Comparison of ENCODE assay signal across 9 cellular contexts in the genomic region with DNA sequence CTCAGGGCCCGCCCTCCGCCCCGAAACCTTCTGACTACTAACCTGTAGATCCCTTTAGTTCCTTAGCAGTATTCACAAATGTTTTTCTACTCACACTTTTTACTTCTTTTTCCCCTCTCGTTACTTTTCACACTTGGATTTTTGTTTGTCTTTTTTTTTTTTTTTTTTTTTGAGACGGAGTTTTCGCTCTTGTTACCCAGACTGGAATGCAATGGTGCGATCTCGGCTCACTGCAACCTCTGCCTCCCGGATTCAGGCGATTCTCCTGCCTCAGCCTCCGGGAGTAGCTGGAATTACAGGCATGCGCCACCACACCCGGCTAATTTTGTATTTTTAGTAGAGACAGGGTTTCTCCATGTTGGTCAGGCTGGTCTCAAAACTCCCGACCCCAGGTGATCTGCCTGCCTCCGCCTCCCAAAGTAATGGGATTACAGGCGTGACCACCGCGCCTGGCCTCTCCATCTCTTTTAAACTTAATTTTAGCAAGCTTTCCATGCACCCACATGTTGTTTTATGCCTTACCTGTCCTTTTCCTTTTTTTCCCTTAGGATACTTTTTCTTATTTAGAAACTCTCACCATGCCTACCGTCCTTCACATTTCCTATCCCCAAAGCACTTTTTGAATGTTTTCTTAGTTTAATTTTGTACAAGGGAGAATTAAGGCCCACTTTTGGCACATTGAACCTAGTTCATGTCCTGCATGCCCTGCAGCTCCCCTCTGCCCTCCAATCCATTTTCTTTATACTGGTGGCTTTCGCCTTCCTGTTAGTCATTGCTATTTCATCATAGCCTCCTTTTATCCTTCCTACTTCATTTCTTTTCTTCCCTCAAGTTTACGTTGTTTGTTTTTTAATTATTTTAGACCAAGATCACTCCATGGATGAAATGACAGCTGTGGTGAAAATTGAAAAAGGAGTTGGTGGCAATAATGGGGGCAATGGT. TPM values are rescaled to one million over a fixed set of nuclear protein-coding genes. Genes with fewer than 3 reads are reported as not detected.
A peak's percentile ranks its signal among the peaks of the same experiment; 100 is the strongest.
DNase-seq lines count a peak whose midpoint lies in the region; ATAC-seq and TF ChIP-seq lines count a peak whose summit lies in the region.
"Had no signal": no experiment of that assay in that cellular context is flagged by ENCODE, and none has a peak within 500 bp of the region (broad histone marks: within the 10 kb centered on the region; RNA-seq: fewer than 3 reads in every experiment).

No MANE protein-coding gene starts in this region.

- H3K4me1 Mint-ChIP-seq in activated T-helper 2 cell treated with anti-CD3 and anti-CD28 coated beads, Interferon-gamma antibody, Interleukin-2, Interleukin-4, amounts not matched to agents 10 μg/mL and 5 μg/mL and 100 μg/mL, durations not matched to agents 14 hours and 24 hours and 36 hours (ENCODE audit: low read depth): peaks cover 40% of the 10 kb centered on the region
- H3K4me1 Mint-ChIP-seq in stimulated activated naive B cell treated with anti-CD40 and anti-IgM and Interleukin-4, amounts not matched to agents 10 μg/mL and 1 μg/mL and 100 μg/mL, for 72 hours: peaks cover 32 to 47% of the 10 kb centered on the region in 2 donors

- no peaks in the 10 kb centered on the region for H3K27me3 ChIP-seq in heart right ventricle

- DNase-seq in heart right ventricle: no peak
- no peak for DNase-seq in Right ventricle myocardium inferior (ENCODE audit: missing footprints)
- no peak for DNase-seq in activated T-helper 2 cell treated with anti-CD3 and anti-CD28 coated beads, Interferon-gamma antibody, Interleukin-2, Interleukin-4, amounts not matched to agents 10 μg/mL and 5 μg/mL and 100 μg/mL, durations not matched to agents 14 hours and 24 hours and 36 hours (ENCODE audit: low spot score)
- no peak for DNase-seq in stimulated activated naive B cell treated with anti-CD40 and anti-IgM and Interleukin-4, amounts not matched to agents 10 μg/mL and 1 μg/mL and 100 μg/mL, for 72 hours
- DNase-seq in iPS-NIHi11 (ENCODE audit: low spot score): no peak
- DNase-seq in NCI-H1694 (lab: John Stamatoyannopoulos, UW): no peak

- peak overlapping the region; percentile 87 for H3K4me3 Mint-ChIP-seq in activated T-helper 2 cell treated with anti-CD3 and anti-CD28 coated beads, Interferon-gamma antibody, Interleukin-2, Interleukin-4, amounts not matched to agents 10 μg/mL and 5 μg/mL and 100 μg/mL, durations not matched to agents 14 hours and 24 hours and 36 hours (ENCODE audit: low read depth)
- peak overlapping the region; percentile 89 to 92 for H3K4me3 Mint-ChIP-seq in stimulated activated naive B cell treated with anti-CD40 and anti-IgM and Interleukin-4, amounts not matched to agents 10 μg/mL and 1 μg/mL and 100 μg/mL, for 72 hours

- H3K9me3 Mint-ChIP-seq in activated T-helper 2 cell treated with anti-CD3 and anti-CD28 coated beads, Interferon-gamma antibody, Interleukin-2, Interleukin-4, amounts not matched to agents 10 μg/mL and 5 μg/mL and 100 μg/mL, durations not matched to agents 14 hours and 24 hours and 36 hours: no peaks in the 10 kb centered on the region
- no peaks in the 10 kb centered on the region for H3K9me3 Mint-ChIP-seq in stimulated activated naive B cell treated with anti-CD40 and anti-IgM and Interleukin-4, amounts not matched to agents 10 μg/mL and 1 μg/mL and 100 μg/mL, for 72 hours

- WGBS in heart right ventricle, 2 donors: 14 to 17% methylated on average over 19 to 21 of the region's 21 CpGs

- peaks cover 20 to 62% (median 59%) of the 10 kb centered on the region in 9 donors for H3K4me1 ChIP-seq in heart right ventricle

- peaks cover 0 to 50% (median 35%) of the 10 kb centered on the region in 9 donors for H3K36me3 ChIP-seq in heart right ventricle

- peak overlapping the region; percentile 91 for H3K27ac Mint-ChIP-seq in activated T-helper 2 cell treated with anti-CD3 and anti-CD28 coated beads, Interferon-gamma antibody, Interleukin-2, Interleukin-4, amounts not matched to agents 10 μg/mL and 5 μg/mL and 100 μg/mL, durations not matched to agents 14 hours and 24 hours and 36 hours
- H3K27ac Mint-ChIP-seq in stimulated activated naive B cell treated with anti-CD40 and anti-IgM and Interleukin-4, amounts not matched to agents 10 μg/mL and 1 μg/mL and 100 μg/mL, for 72 hours: peak overlapping the region; percentile 95

- H3K36me3 Mint-ChIP-seq in activated T-helper 2 cell treated with anti-CD3 and anti-CD28 coated beads, Interferon-gamma antibody, Interleukin-2, Interleukin-4, amounts not matched to agents 10 μg/mL and 5 μg/mL and 100 μg/mL, durations not matched to agents 14 hours and 24 hours and 36 hours (ENCODE audit: low read depth): peaks cover 37% of the 10 kb centered on the region
- peaks cover 22 to 37% of the 10 kb centered on the region in 2 donors for H3K36me3 Mint-ChIP-seq in stimulated activated naive B cell treated with anti-CD40 and anti-IgM and Interleukin-4, amounts not matched to agents 10 μg/mL and 1 μg/mL and 100 μg/mL, for 72 hours

- no peaks in the 10 kb centered on the region for H3K27me3 Mint-ChIP-seq in activated T-helper 2 cell treated with anti-CD3 and anti-CD28 coated beads, Interferon-gamma antibody, Interleukin-2, Interleukin-4, amounts not matched to agents 10 μg/mL and 5 μg/mL and 100 μg/mL, durations not matched to agents 14 hours and 24 hours and 36 hours (ENCODE audit: low read depth)
- no peaks in the 10 kb centered on the region for H3K27me3 Mint-ChIP-seq in stimulated activated naive B cell treated with anti-CD40 and anti-IgM and Interleukin-4, amounts not matched to agents 10 μg/mL and 1 μg/mL and 100 μg/mL, for 72 hours

- intact Hi-C loops in heart right ventricle (cut with DNase I) (loop anchor here in 3 of 10 donors (1.0 to 5.0 kb wide), 4 partner anchors 28 to 60 kb away; a partner anchor contains a TSS), Right ventricle myocardium inferior (cut with DNase I) (no loop called here)
- intact Hi-C loops in activated T-helper 2 cell treated with anti-CD3 and anti-CD28 coated beads, Interferon-gamma antibody, Interleukin-2, Interleukin-4, amounts not matched to agents 10 μg/mL and 5 μg/mL and 100 μg/mL, durations not matched to agents 14 hours and 24 hours and 36 hours (cut with micrococcal nuclease): loop anchor here (1.0 to 5.0 kb wide), 5 partner anchors 29 to 120 kb away; a partner anchor contains a TSS

- no peaks in the 10 kb centered on the region for H3K9me3 ChIP-seq in heart right ventricle
- H3K9me3 ChIP-seq in iPS-18c (ENCODE audit: control insufficient read depth, insufficient read depth, low read length): no peaks in the 10 kb centered on the region

- peak overlapping the region in 9 of 10 donors; percentile 52 to 88 (median 60) for H3K4me3 ChIP-seq in heart right ventricle
- H3K4me3 ChIP-seq in iPS-18c (ENCODE audit: insufficient read depth, low read depth, low read length): peak overlapping the region; percentile 50

- ATAC-seq in heart right ventricle (no peak), Right ventricle myocardium inferior (no peak), GM21423 (IDR thresholded peaks at IDR 0.05; ENCODE audit: unreplicated experiment) (no peak)
- ATAC-seq in stimulated activated naive B cell treated with anti-CD40 and anti-IgM and Interleukin-4, amounts not matched to agents 10 μg/mL and 1 μg/mL and 100 μg/mL, for 72 hours (replicated peaks): no peak

- no peak for TF ChIP-seq CTCF in heart right ventricle (IDR thresholded peaks at IDR 0.05)

- peak overlapping the region; percentile 36 to 98 (median 98) for H3K27ac ChIP-seq in heart right ventricle

RNA-seq across cellular contexts. Expression of a gene that starts 1.1 kb away (rescaled TPM):
- total RNA-seq in heart right ventricle (10 to 100 TPM; 27.2 to 42.4 (median 32.3) TPM), Right ventricle myocardium inferior (31.3 TPM)
- 1 to 10 TPM; 7.8 to 8.8 TPM for polyA plus RNA-seq in heart right ventricle
- total RNA-seq in activated T-helper 2 cell treated with anti-CD3 and anti-CD28 coated beads, Interferon-gamma antibody, Interleukin-2, Interleukin-4, amounts not matched to agents 10 μg/mL and 5 μg/mL and 100 μg/mL, durations not matched to agents 14 hours and 24 hours and 36 hours: 66.4 and 67.9 TPM in 2 replicates

RNA-seq across cellular contexts. Expression of a gene that starts 42.6 kb away (rescaled TPM):
- total RNA-seq in heart right ventricle: under 1 TPM in 5 of 10 donors, not detected in 5; 0.24 to 0.94 (median 0.64) TPM
- not detected for polyA plus RNA-seq in heart right ventricle
- not detected for total RNA-seq in Right ventricle myocardium inferior
- not detected in 2 replicates for total RNA-seq in activated T-helper 2 cell treated with anti-CD3 and anti-CD28 coated beads, Interferon-gamma antibody, Interleukin-2, Interleukin-4, amounts not matched to agents 10 μg/mL and 5 μg/mL and 100 μg/mL, durations not matched to agents 14 hours and 24 hours and 36 hours
- total RNA-seq: left colon had no signal

RNA-seq across cellular contexts. Expression of a gene that starts 44.9 kb away (rescaled TPM):
- total RNA-seq in heart right ventricle: not detected
- not detected for polyA plus RNA-seq in heart right ventricle
- not detected for total RNA-seq in Right ventricle myocardium inferior
- 0.11 TPM in 1 of 2 replicates, not detected in the other for total RNA-seq in activated T-helper 2 cell treated with anti-CD3 and anti-CD28 coated beads, Interferon-gamma antibody, Interleukin-2, Interleukin-4, amounts not matched to agents 10 μg/mL and 5 μg/mL and 100 μg/mL, durations not matched to agents 14 hours and 24 hours and 36 hours
- total RNA-seq: left colon had no signal

RNA-seq across cellular contexts. Expression of a gene that starts 59.7 kb away (rescaled TPM):
- total RNA-seq in heart right ventricle (10 to 100 TPM; 33.5 to 42.2 (median 34.9) TPM), Right ventricle myocardium inferior (38.5 TPM)
- 10 to 100 TPM; 33.9 to 52.8 TPM for polyA plus RNA-seq in heart right ventricle
- total RNA-seq in activated T-helper 2 cell treated with anti-CD3 and anti-CD28 coated beads, Interferon-gamma antibody, Interleukin-2, Interleukin-4, amounts not matched to agents 10 μg/mL and 5 μg/mL and 100 μg/mL, durations not matched to agents 14 hours and 24 hours and 36 hours: 83.7 and 85.4 TPM in 2 replicates
